In the genomic region with DNA sequence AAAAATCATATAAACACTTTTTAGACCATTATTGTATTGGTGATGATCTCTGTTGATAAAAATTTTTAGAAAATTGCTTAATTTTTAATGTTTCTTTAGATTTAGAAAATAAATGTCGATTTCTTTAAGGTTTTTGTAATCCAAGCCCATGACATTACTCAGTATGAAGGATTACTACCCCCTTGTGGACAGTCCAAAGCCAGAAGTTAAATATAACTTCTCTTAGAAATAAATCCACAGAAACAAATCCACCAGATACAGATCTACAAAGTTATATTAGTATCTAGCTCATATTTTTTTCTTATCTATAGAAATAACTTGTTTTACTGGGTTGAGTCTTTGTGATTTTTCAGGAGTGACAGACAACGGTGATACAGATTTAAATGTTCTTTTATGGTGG, we compare ENCODE assay signal across 8 cellular contexts. TPM values are rescaled to one million over a fixed set of nuclear protein-coding genes. Genes with fewer than 3 reads are reported as not detected.
DNase-seq lines count a peak whose midpoint lies in the region; ATAC-seq and TF ChIP-seq lines count a peak whose summit lies in the region.

No MANE protein-coding gene starts in this region.

- DNase-seq in cardiac muscle cell (ENCODE audit: low read depth in 1 of 2, low spot score in 1 of 2) = peak in 1 of 2 donors; percentile 54
- no peak for DNase-seq in left ventricle myocardium superior
- no peak for DNase-seq in T-helper 17 cell
- peak; percentile 7 to 55 for DNase-seq in foreskin fibroblast
- no peak for DNase-seq in upper lobe of right lung
- no peak for DNase-seq in Caco-2

- no TSS peak for BruUV-seq in Caco-2 (replicated peaks; lab: Mats Ljungman, UMichigan)

- H3K4me1 ChIP-seq in cardiac muscle cell (ENCODE audit: low read depth) (no peaks in the 10 kb centered on the region), upper lobe of right lung (no peaks in the 10 kb centered on the region), Caco-2 (no peaks in the 10 kb centered on the region)

- H3K36me3 ChIP-seq in cardiac muscle cell = peaks cover 13% of the 10 kb centered on the region
- H3K36me3 ChIP-seq in upper lobe of right lung = peaks cover 17% of the 10 kb centered on the region
- no peaks in the 10 kb centered on the region for H3K36me3 ChIP-seq in Caco-2 (ENCODE audit: control insufficient read depth, insufficient read depth, low read length)

- H3K36me3 Mint-ChIP-seq in T-helper 17 cell (ENCODE audit: low read depth) (peaks cover 2% of the 10 kb centered on the region), Caco-2 (ENCODE audit: insufficient read depth, unreplicated experiment) (peaks cover 14% of the 10 kb centered on the region)

- peaks cover 27% of the 10 kb centered on the region for H3K4me1 Mint-ChIP-seq in T-helper 17 cell
- H3K4me1 Mint-ChIP-seq in Caco-2 (ENCODE audit: low read depth, unreplicated experiment) = no peaks in the 10 kb centered on the region

- H3K27ac ChIP-seq in cardiac muscle cell (no peak overlapping the region), upper lobe of right lung (no peak overlapping the region)

- H3K27me3 ChIP-seq in cardiac muscle cell (no peaks in the 10 kb centered on the region), upper lobe of right lung (no peaks in the 10 kb centered on the region), Caco-2 (replicated peaks; ENCODE audit: control insufficient read depth, insufficient read depth, low read length) (no peaks in the 10 kb centered on the region)

- H3K9me3 ChIP-seq in cardiac muscle cell (ENCODE audit: low read depth) (no peaks in the 10 kb centered on the region), T-helper 17 cell (ENCODE audit: control insufficient read depth, low read length, poor library complexity, severe bottlenecking) (no peaks in the 10 kb centered on the region), upper lobe of right lung (no peaks in the 10 kb centered on the region), Caco-2 (no peaks in the 10 kb centered on the region)

- POLR2A ChIA-PET in Caco-2 (lab: Charles Lee) = no interaction called here

- CTCF ChIA-PET in Caco-2 (lab: Charles Lee) = no interaction called here

- H3K27ac Mint-ChIP-seq in T-helper 17 cell = peak overlapping the region; percentile 84
- H3K27ac Mint-ChIP-seq in Caco-2 (ENCODE audit: unreplicated experiment) = no peak overlapping the region

- no peak for ATAC-seq in left ventricle myocardium superior
- peak; percentile 45 for ATAC-seq in T-helper 17 cell
- ATAC-seq in upper lobe of right lung = no peak
- ATAC-seq in GM21576 (IDR thresholded peaks at IDR 0.05; ENCODE audit: unreplicated experiment) = no peak
- ATAC-seq in HG02884 (IDR thresholded peaks at IDR 0.05; ENCODE audit: unreplicated experiment) = no peak

- TF ChIP-seq CTCF in cardiac muscle cell (IDR thresholded peaks at IDR 0.05; ENCODE audit: low read depth, low read length) = peak; percentile 52
- TF ChIP-seq CTCF in foreskin fibroblast (IDR thresholded peaks at IDR 0.05; ENCODE audit: low read depth, low read length) = peak; percentile 47
- TF ChIP-seq CTCF in upper lobe of right lung (IDR thresholded peaks at IDR 0.05) = peak; percentile 53
- peak in 1 of 2 experiments; percentile 30 for TF ChIP-seq CTCF in Caco-2 (IDR thresholded peaks at IDR 0.05; ENCODE audit: insufficient read depth in 1 of 2, low read depth in 1 of 2, low read length in 1 of 2, severe bottlenecking in 1 of 2, unreplicated experiment in 1 of 2)

- intact Hi-C loops in left ventricle myocardium superior (cut with micrococcal nuclease) = no loop called here
- intact Hi-C loops in upper lobe of right lung (cut with DNase I) = no loop called here
- intact Hi-C loops in Caco-2 (cut with micrococcal nuclease; ENCODE audit: unreplicated experiment) = loop anchor here (1.0 to 2.0 kb wide), 2 partner anchors 52 to 168 kb away; no protein-coding TSS in a partner anchor

- H3K4me3 ChIP-seq in cardiac muscle cell = no peak overlapping the region
- no peak overlapping the region for H3K4me3 ChIP-seq in foreskin fibroblast (ENCODE audit: low read depth in 1 of 2, low read length in 2 of 2)
- H3K4me3 ChIP-seq in upper lobe of right lung = no peak overlapping the region
- H3K4me3 ChIP-seq in Caco-2 (ENCODE audit: low read depth, low read length) = no peak overlapping the region

- H3K4me3 Mint-ChIP-seq in T-helper 17 cell = no peak overlapping the region
- no peak overlapping the region for H3K4me3 Mint-ChIP-seq in Caco-2 (ENCODE audit: unreplicated experiment)

- H3K9me3 Mint-ChIP-seq in Caco-2 (ENCODE audit: unreplicated experiment) = no peaks in the 10 kb centered on the region

- H3K27me3 Mint-ChIP-seq in T-helper 17 cell (no peaks in the 10 kb centered on the region), Caco-2 (ENCODE audit: insufficient read depth, unreplicated experiment) (no peaks in the 10 kb centered on the region)

RNA-seq across cellular contexts. Expression of gene TIFA, which starts 18.9 kb away (rescaled TPM):
- 2.5 and 2.7 TPM in 2 replicates for total RNA-seq in cardiac muscle cell
- polyA plus RNA-seq in cardiac muscle cell = 6.5 and 11.0 TPM in 2 replicates
- 32.2 TPM for total RNA-seq in left ventricle myocardium superior
- 10 to 100 TPM; 38.4 to 98.7 TPM for total RNA-seq in T-helper 17 cell
- 10.6 TPM for total RNA-seq in upper lobe of right lung
- total RNA-seq in Caco-2 (2022) = 4.6 and 5.1 TPM in 2 replicates

RNA-seq across cellular contexts. Expression of gene ALPK1, which starts 30.3 kb away (rescaled TPM):
- total RNA-seq in cardiac muscle cell (0.53 and 0.80 TPM in 2 replicates), left ventricle myocardium superior (5.1 TPM), T-helper 17 cell (10 to 100 TPM in 1 of 2 donors, 1 to 10 TPM in 1; 7.1 to 18.2 TPM), upper lobe of right lung (34.3 TPM), Caco-2 (2022) (4.9 and 6.9 TPM in 2 replicates)
- 0.56 and 1.6 TPM in 2 replicates for polyA plus RNA-seq in cardiac muscle cell

RNA-seq across cellular contexts. Expression of gene AP1AR, which starts 35.2 kb away (rescaled TPM):
- 24.4 and 28.0 TPM in 2 replicates for total RNA-seq in cardiac muscle cell
- 21.3 and 21.7 TPM in 2 replicates for polyA plus RNA-seq in cardiac muscle cell
- total RNA-seq in left ventricle myocardium superior = 10.2 TPM
- total RNA-seq in T-helper 17 cell = 10 to 100 TPM; 10.4 to 15.2 TPM
- 16.6 TPM for total RNA-seq in upper lobe of right lung
- 19.1 and 24.0 TPM in 2 replicates for total RNA-seq in Caco-2 (2022)

Comparison
In these comparisons a context has a peak if more than half of its experiments do, and no peak if none do; other contexts are left out.
1. DNase-seq: peak in foreskin fibroblast (2 of 2); none in left ventricle myocardium superior (single experiment), T-helper 17 cell (0 of 3), upper lobe of right lung (single experiment) and Caco-2 (0 of 2).